Comparison of ENCODE assay signal across 8 cellular contexts in genomic region chr11:118353084-118353710, GRCh38. TPM values are rescaled to one million over a fixed set of nuclear protein-coding genes. Genes with fewer than 3 reads are reported as not detected.
A peak's percentile ranks its signal among the peaks of the same experiment; 100 is the strongest.
DNase-seq lines count a peak whose midpoint lies in the region; ATAC-seq, FAIRE-seq and TF ChIP-seq lines count a peak whose summit lies in the region.

No MANE protein-coding gene starts in this region.

- H3K27me3 ChIP-seq in gastroesophageal sphincter, result peaks cover 41% of the 10 kb centered on the region
- no peaks in the 10 kb centered on the region for H3K27me3 ChIP-seq in vagina
- peaks cover 0 to 14% (median 13%) of the 10 kb centered on the region in 3 donors for H3K27me3 ChIP-seq in stomach

- intact Hi-C loops in vagina (cut with DNase I), result loop anchor here (10.0 kb wide), 2 partner anchors 158 to 208 kb away; no protein-coding TSS in a partner anchor
- intact Hi-C loops in stomach (cut with DNase I; ENCODE audit: low total_unique reads), result no loop called here

- no peak overlapping the region for H3K4me3 ChIP-seq in gastroesophageal sphincter
- no peak overlapping the region for H3K4me3 ChIP-seq in vagina
- no peak overlapping the region for H3K4me3 ChIP-seq in stomach

- FAIRE-seq in GM12892 (lab: Jason Lieb, UNC) (peak; percentile 46), TTC549 (lab: Jason Lieb, UNC) (peak; percentile 31)

- TF ChIP-seq POLR2A in GM12892 (IDR thresholded peaks at IDR 0.05; ENCODE audit: low read depth, low read length), result no peak
- no peak for TF ChIP-seq POLR2A in gastroesophageal sphincter (IDR thresholded peaks at IDR 0.05)
- TF ChIP-seq POLR2A in vagina (IDR thresholded peaks at IDR 0.05), result no peak
- no peak for TF ChIP-seq POLR2A in stomach (IDR thresholded peaks at IDR 0.05)

- no peak for TF ChIP-seq EP300 in gastroesophageal sphincter (IDR thresholded peaks at IDR 0.05)
- TF ChIP-seq EP300 in stomach (IDR thresholded peaks at IDR 0.05), result no peak

- H3K36me3 ChIP-seq in gastroesophageal sphincter, result no peaks in the 10 kb centered on the region
- H3K36me3 ChIP-seq in vagina, result no peaks in the 10 kb centered on the region
- no peaks in the 10 kb centered on the region for H3K36me3 ChIP-seq in stomach

- TF ChIP-seq CTCF in AG09319 (IDR thresholded peaks at IDR 0.05; ENCODE audit: low read depth, low read length) (peak; percentile 53), gastroesophageal sphincter (IDR thresholded peaks at IDR 0.05) (peak; percentile 22 to 52 (median 46)), vagina (IDR thresholded peaks at IDR 0.05) (peak in 2 of 3 experiments; percentile 15 to 42), stomach (IDR thresholded peaks at IDR 0.05) (peak in 3 of 7 experiments; percentile 41 to 47 (median 42))

- H3K27ac ChIP-seq in gastroesophageal sphincter, result no peak overlapping the region
- no peak overlapping the region for H3K27ac ChIP-seq in vagina
- H3K27ac ChIP-seq in stomach, result no peak overlapping the region

- WGBS in gastroesophageal sphincter (ENCODE audit: low coverage in 1 of 2), 2 donors, result 1 to 20% methylated on average over 3 to 5 of the region's 6 CpGs
- 9 to 20% (median 10%) methylated on average over 5 to 6 of the region's 6 CpGs for WGBS in stomach, 5 donors

- H3K9me3 ChIP-seq in gastroesophageal sphincter (no peaks in the 10 kb centered on the region), vagina (no peaks in the 10 kb centered on the region), stomach (no peaks in the 10 kb centered on the region)

- no peak for DNase-seq in AG09319 (ENCODE audit: extremely low read depth, low read depth)
- no peak for DNase-seq in GM12892 (ENCODE audit: insufficient read length)
- no peak for DNase-seq in vagina (ENCODE audit: extremely low spot score in 2 of 2)
- no peak for DNase-seq in stomach

- ATAC-seq in gastroesophageal sphincter (no peak), GM21423 (IDR thresholded peaks at IDR 0.05; ENCODE audit: unreplicated experiment) (no peak), GM21528 (IDR thresholded peaks at IDR 0.05; ENCODE audit: low FRiP score, unreplicated experiment) (no peak)

- H3K4me1 ChIP-seq in gastroesophageal sphincter (no peaks in the 10 kb centered on the region), vagina (no peaks in the 10 kb centered on the region), stomach (peaks cover 0 to 7% (median under 1%) of the 10 kb centered on the region in 4 donors)

RNA-seq across cellular contexts. Expression of gene UBE4A, which starts 6.2 kb away (rescaled TPM):
- 17.7 TPM for polyA plus RNA-seq in GM12892 (2012; ENCODE audit: missing spikeins)
- total RNA-seq in gastroesophageal sphincter (10 to 100 TPM; 37.3 to 44.6 (median 42.8) TPM), vagina (31.9 TPM), stomach (10 to 100 TPM; 17.1 to 68.8 (median 50.7) TPM)
- polyA plus RNA-seq in stomach, result 10 to 100 TPM in 1 of 3 donors, 1 to 10 TPM in 2; 3.5 to 11.8 (median 4.0) TPM

RNA-seq across cellular contexts. Expression of gene CD3G, which starts 9.1 kb away (rescaled TPM):
- polyA plus RNA-seq in GM12892 (2012; ENCODE audit: missing spikeins), result not detected
- total RNA-seq in gastroesophageal sphincter, result 1 to 10 TPM in 1 of 4 donors, under 1 TPM in 2, not detected in 1; 0.10 to 1.3 (median 0.46) TPM
- 2.2 TPM for total RNA-seq in vagina
- 1 to 10 TPM in 3 of 5 donors, not detected in 2; 1.2 to 9.5 (median 4.2) TPM for total RNA-seq in stomach
- polyA plus RNA-seq in stomach, result under 1 TPM in 2 of 3 donors, not detected in 1; 0.18 to 0.76 TPM

RNA-seq across cellular contexts. Expression of gene CD3D, which starts 10.7 kb away (rescaled TPM):
- polyA plus RNA-seq in GM12892 (2012; ENCODE audit: missing spikeins), result 0.93 TPM
- total RNA-seq in gastroesophageal sphincter (1 to 10 TPM in 3 of 4 donors, not detected in 1; 1.5 to 1.8 (median 1.7) TPM), vagina (13.8 TPM), stomach (10 to 100 TPM in 2 of 5 donors, 1 to 10 TPM in 1, not detected in 2; 4.6 to 24.0 (median 16.1) TPM)
- 1 to 10 TPM; 2.2 to 9.2 (median 4.7) TPM for polyA plus RNA-seq in stomach

RNA-seq across cellular contexts. Expression of gene ATP5MG, which starts 48.2 kb away (rescaled TPM):
- polyA plus RNA-seq in GM12892 (2012; ENCODE audit: missing spikeins), result 748 TPM
- 10 to 100 TPM; 59.8 to 79.4 (median 70.2) TPM for total RNA-seq in gastroesophageal sphincter
- total RNA-seq in vagina, result 169 TPM
- 100 to 1,000 TPM in 4 of 5 donors, 10 to 100 TPM in 1; 98.5 to 152 (median 113) TPM for total RNA-seq in stomach
- polyA plus RNA-seq in stomach, result 100 to 1,000 TPM; 233 to 312 (median 288) TPM

RNA-seq across cellular contexts. Expression of gene CD3E, which starts 48.7 kb away (rescaled TPM):
- polyA plus RNA-seq in GM12892 (2012; ENCODE audit: missing spikeins), result 0.25 TPM
- total RNA-seq in gastroesophageal sphincter (1 to 10 TPM in 1 of 4 donors, under 1 TPM in 2, not detected in 1; 0.77 to 2.8 (median 0.78) TPM), vagina (6.9 TPM), stomach (10 to 100 TPM in 1 of 5 donors, 1 to 10 TPM in 2, not detected in 2; 2.4 to 15.8 (median 7.1) TPM)
- polyA plus RNA-seq in stomach, result 1 to 10 TPM; 2.3 to 6.7 (median 4.5) TPM
